8 cellular contexts compared by ENCODE assay signal in the genomic region with DNA sequence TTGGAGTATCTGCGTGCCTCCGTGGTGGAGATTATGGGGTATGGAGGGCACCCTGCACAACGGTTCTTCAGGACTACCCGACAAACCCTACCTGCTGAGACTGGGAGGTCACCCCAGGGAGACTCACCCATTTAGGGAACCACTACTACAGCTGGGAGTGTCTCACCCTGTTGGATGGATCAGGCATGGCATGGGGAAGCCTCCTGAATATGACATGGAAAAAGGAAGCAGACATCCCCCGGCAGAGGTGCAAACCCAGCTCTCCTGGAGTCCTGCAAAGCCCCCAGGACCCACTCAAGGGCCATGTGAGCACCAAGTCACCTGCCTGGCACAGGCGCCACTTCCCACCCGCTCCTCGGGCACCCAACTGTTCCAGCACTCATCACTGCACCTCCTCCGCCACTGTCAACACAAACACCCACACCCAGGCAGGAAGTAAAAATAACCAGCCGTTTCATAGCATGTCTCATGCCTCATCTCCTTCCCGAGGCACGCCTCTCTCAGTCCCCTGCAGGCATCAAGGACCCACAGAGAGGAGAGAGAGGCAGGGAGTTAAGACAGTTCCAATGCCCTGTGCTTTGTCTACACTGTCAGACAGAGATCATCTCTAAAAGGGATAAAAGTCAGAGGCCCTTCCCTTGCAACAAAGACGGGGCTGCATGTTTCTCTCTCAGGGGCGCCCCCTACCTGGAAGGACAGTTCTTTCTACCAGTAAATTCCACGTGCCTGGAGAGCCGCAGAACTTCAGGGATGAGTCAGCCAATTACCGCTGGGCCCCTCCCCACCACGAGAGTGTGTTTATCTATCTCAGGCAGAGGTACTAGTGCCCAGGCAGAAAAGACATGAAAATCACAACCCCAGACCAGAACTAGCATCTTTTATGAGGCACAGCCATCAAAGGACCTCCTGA.
DNase-seq lines count a peak whose midpoint lies in the region; ATAC-seq and TF ChIP-seq lines count a peak whose summit lies in the region.

No MANE protein-coding gene starts in this region.

- DNase-seq in NOMO-1 treated with DMSO at 0.1 percent for 48 hours (lab: John Stamatoyannopoulos, UW; ENCODE audit: unreplicated experiment) = peak; percentile 57
- peak; percentile 80 for DNase-seq in activated CD8-positive, alpha-beta memory T cell treated with anti-CD3 and anti-CD28 coated beads, Interleukin-2, amount 50 U/mL, for 4 hours
- peak; percentile 64 to 78 for DNase-seq in foreskin keratinocyte
- peak; percentile 46 for DNase-seq in stimulated activated CD8-positive, alpha-beta memory T cell treated with anti-CD3 and anti-CD28 coated beads, Interleukin-12 subunit alpha, Interleukin-12 subunit beta, amount 100 ng/mL, for 4 hours (ENCODE audit: low read depth)
- DNase-seq in 8988T = no peak
- no peak for DNase-seq in omental fat pad (ENCODE audit: low spot score)

- peak overlapping the region; percentile 17 for H3K27ac ChIP-seq in foreskin keratinocyte

- no peaks in the 10 kb centered on the region for H3K27me3 ChIP-seq in foreskin keratinocyte

- TF ChIP-seq CTCF in foreskin keratinocyte (conservative IDR thresholded peaks at IDR 0.05) (peak; percentile 89), omental fat pad (IDR thresholded peaks at IDR 0.05) (no peak)

- peaks cover 6% of the 10 kb centered on the region for H3K4me1 ChIP-seq in foreskin keratinocyte

- ATAC-seq in GM18498 (IDR thresholded peaks at IDR 0.05; ENCODE audit: unreplicated experiment) (peak; percentile 42), HG02798 (IDR thresholded peaks at IDR 0.05; ENCODE audit: poor library complexity, unreplicated experiment) (peak; percentile 40), foreskin keratinocyte (peak; percentile 91), omental fat pad (ENCODE audit: low FRiP score) (no peak)

Comparison
In these comparisons a context has a peak if more than half of its experiments do, and no peak if none do; other contexts are left out.
1. DNase-seq: peak in NOMO-1 treated with DMSO at 0.1 percent for 48 hours (single experiment), activated CD8-positive, alpha-beta memory T cell treated with anti-CD3 and anti-CD28 coated beads, Interleukin-2, amount 50 U/mL, for 4 hours (single experiment), foreskin keratinocyte (2 of 2) and stimulated activated CD8-positive, alpha-beta memory T cell treated with anti-CD3 and anti-CD28 coated beads, Interleukin-12 subunit alpha, Interleukin-12 subunit beta, amount 100 ng/mL, for 4 hours (single experiment); none in 8988T (single experiment) and omental fat pad (single experiment).